22 cellular contexts compared by ENCODE assay signal in the genomic region with DNA sequence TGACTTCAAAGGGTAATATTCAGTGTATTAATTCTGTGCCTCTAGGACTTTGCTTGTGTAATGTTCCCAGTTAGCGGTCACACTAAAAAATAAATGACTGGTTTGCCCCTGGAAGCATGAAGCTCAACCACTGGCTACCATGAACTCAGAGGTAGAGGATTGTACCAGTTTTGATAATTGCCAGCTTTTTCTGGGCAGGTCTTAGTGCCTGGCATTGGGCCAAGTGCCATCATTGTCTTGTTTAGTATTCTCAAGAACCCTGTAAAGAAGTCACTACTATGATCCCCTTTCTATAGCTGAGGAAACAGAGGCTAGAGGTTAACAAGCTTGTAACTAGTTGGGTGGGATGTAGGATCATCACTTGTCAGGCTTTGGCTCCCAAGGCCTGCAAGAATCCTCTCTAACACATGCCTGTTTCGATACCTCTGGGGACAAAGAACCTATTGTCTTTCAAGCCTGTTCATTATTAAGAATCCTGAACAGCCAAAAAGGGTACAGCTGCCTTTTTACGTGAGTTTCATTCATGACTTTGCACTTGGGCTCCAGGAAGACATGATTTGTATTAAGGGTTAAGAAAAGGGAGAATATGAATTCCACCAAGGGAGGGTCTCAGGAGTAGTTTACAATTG.
DNase-seq lines count a peak whose midpoint lies in the region; ATAC-seq, FAIRE-seq and TF ChIP-seq lines count a peak whose summit lies in the region.
"Had no signal": no experiment of that assay in that cellular context is flagged by ENCODE, and none has a peak within 500 bp of the region (broad histone marks: within the 10 kb centered on the region; RNA-seq: fewer than 3 reads in every experiment).

No MANE protein-coding gene starts in this region.

- H4K5ac ChIP-seq in mesendoderm (ENCODE audit: low read length) = no peak overlapping the region

- H3K36me3 Mint-ChIP-seq in activated CD4-positive, alpha-beta memory T cell treated with anti-CD3 and anti-CD28 coated beads, Interleukin-2, amount 10 ng/mL, durations not matched to agents 7 days and 5 days (ENCODE audit: low read depth) = no peaks in the 10 kb centered on the region
- H3K36me3 Mint-ChIP-seq: WTC11 had no signal

- no peak overlapping the region for H3K27ac Mint-ChIP-seq in activated CD4-positive, alpha-beta memory T cell treated with anti-CD3 and anti-CD28 coated beads, Interleukin-2, amount 10 ng/mL, durations not matched to agents 7 days and 5 days
- H3K27ac Mint-ChIP-seq: WTC11 had no signal

- 36% methylated on average over 3 of the region's 3 CpGs for WGBS in HepG2 (ENCODE audit: low lambda C conversion rate)
- WGBS in right lobe of liver (ENCODE audit: insufficient coverage, low coverage, low lambda C conversion rate, missing lambda C conversion rate) = 92% methylated on average over 3 of the region's 3 CpGs
- no CpG with 5 or more reads among the region's 3 CpGs for WGBS in mesendoderm (ENCODE audit: extremely low coverage, insufficient coverage, low lambda C conversion rate)

- CTCF ChIA-PET in HepG2 (lab: Yijun Ruan, JAX; ENCODE audit: low intra/inter-chr PET ratio, low total read pairs) = no interaction called here
- CTCF ChIA-PET in activated CD4-positive, alpha-beta memory T cell treated with anti-CD3 and anti-CD28 coated beads, Interleukin-2, amount 10 ng/mL, durations not matched to agents 7 days and 5 days (lab: Charles Lee) = no interaction called here

- H4K20me1 ChIP-seq in HepG2 (ENCODE audit: insufficient read depth, low read length) = no peaks in the 10 kb centered on the region
- H4K20me1 ChIP-seq: BLaER1 treated with 17β-estradiol and CSF1 and Interleukin-3, amounts not matched to agents 10 nM and 100 nM had no signal

- no peak for TF ChIP-seq EP300 in HepG2 (IDR thresholded peaks at IDR 0.05; ENCODE audit: low read depth in 2 of 2, low read length in 2 of 2)
- no peak for TF ChIP-seq EP300 in HepG2 (CRISPR knock-in tag; IDR thresholded peaks at IDR 0.05; ENCODE audit: borderline replicate concordance)

- H2AFZ ChIP-seq in HepG2 (ENCODE audit: low read length) = no peak overlapping the region

- no peak overlapping the region for H4K8ac ChIP-seq in mesendoderm (ENCODE audit: low read depth, low read length)

- TF ChIP-seq CTCF in HepG2 (CRISPR knock-in tag; IDR thresholded peaks at IDR 0.05) = no peak
- TF ChIP-seq CTCF in right lobe of liver (IDR thresholded peaks at IDR 0.05) = no peak

- intact Hi-C loops in HepG2 (cut with micrococcal nuclease; ENCODE audit: unreplicated experiment) (loop anchor here (10.0 kb wide), 1 partner anchor 149 kb away; no protein-coding TSS in a partner anchor), right lobe of liver (cut with DNase I) (no loop called here)

- no peak overlapping the region for H3K56ac ChIP-seq in mesendoderm (ENCODE audit: low read length)

- ATAC-seq in HepG2 (no peak), right lobe of liver (no peak), HG03432 (IDR thresholded peaks at IDR 0.05; ENCODE audit: unreplicated experiment) (no peak)
- ATAC-seq: WTC11 had no signal

- H3K4me3 ChIP-seq in HepG2 (replicated peaks in 1 of 3; ENCODE audit: insufficient read depth in 1 of 3, low read depth in 2 of 3, low read length in 3 of 3) (no peak overlapping the region), right lobe of liver (no peak overlapping the region), mesendoderm (ENCODE audit: low read length) (no peak overlapping the region)
- H3K4me3 ChIP-seq: BLaER1 treated with 17β-estradiol and CSF1 and Interleukin-3, amounts not matched to agents 10 nM and 100 nM; MG63; sigmoid colon had no signal

- no peak overlapping the region for H3K4me3 Mint-ChIP-seq in activated CD4-positive, alpha-beta memory T cell treated with anti-CD3 and anti-CD28 coated beads, Interleukin-2, amount 10 ng/mL, durations not matched to agents 7 days and 5 days

- POLR2A ChIA-PET in HepG2 (lab: Yijun Ruan, JAX) = no interaction called here
- POLR2A ChIA-PET in activated CD4-positive, alpha-beta memory T cell treated with anti-CD3 and anti-CD28 coated beads, Interleukin-2, amount 10 ng/mL, durations not matched to agents 7 days and 5 days (lab: Charles Lee) = interaction anchor here (1.0 kb wide), 1 partner anchor 13 kb away, joined by 3 read pairs; no protein-coding TSS in a partner anchor

- H3K9ac ChIP-seq in HepG2 (ENCODE audit: insufficient read depth, low read depth, low read length) (no peak overlapping the region), mesendoderm (ENCODE audit: low read length) (no peak overlapping the region)
- H3K9ac ChIP-seq: BLaER1 treated with 17β-estradiol and CSF1 and Interleukin-3, amounts not matched to agents 10 nM and 100 nM had no signal

- H2AK5ac ChIP-seq in mesendoderm (ENCODE audit: low read length) = no peak overlapping the region

- BruUV-seq in HepG2 (replicated peaks; lab: Mats Ljungman, UMichigan) = no TSS peak

- H3K79me2 ChIP-seq in HepG2 (ENCODE audit: insufficient read depth, low read length) (no peaks in the 10 kb centered on the region), mesendoderm (ENCODE audit: control insufficient read depth, insufficient read depth, low read length) (no peaks in the 10 kb centered on the region)

- H3K23ac ChIP-seq in mesendoderm (ENCODE audit: low read length) = peak overlapping the region; percentile 33

- H3K27ac ChIP-seq in HepG2 (ENCODE audit: extremely low read length, insufficient read depth, low read length) = no peak overlapping the region
- H3K27ac ChIP-seq in right lobe of liver = no peak overlapping the region
- no peak overlapping the region for H3K27ac ChIP-seq in mesendoderm (ENCODE audit: low read depth, low read length)
- H3K27ac ChIP-seq: BLaER1 treated with 17β-estradiol and CSF1 and Interleukin-3, amounts not matched to agents 10 nM and 100 nM had no signal

- no peaks in the 10 kb centered on the region for H3K79me1 ChIP-seq in mesendoderm (ENCODE audit: low read length)

- TF ChIP-seq RAD21 in HepG2 (CRISPR knock-in tag; IDR thresholded peaks at IDR 0.05) = no peak

- H2BK5ac ChIP-seq in mesendoderm (ENCODE audit: low read length) = no peak overlapping the region

- peaks cover 59% of the 10 kb centered on the region for H3K4me1 ChIP-seq in HepG2 (ENCODE audit: insufficient read depth, low read length)
- peaks cover 0 to 8% (median 0%) of the 10 kb centered on the region in 4 donors for H3K4me1 ChIP-seq in right lobe of liver
- peaks cover 3% of the 10 kb centered on the region for H3K4me1 ChIP-seq in mesendoderm (ENCODE audit: control insufficient read depth, low read depth, low read length)

- in situ Hi-C loops in HepG2 (cut with HindIII; ENCODE audit: extremely low pct_ligation_motif_present, low pct_unique_long_range_greater_than_20kb) = no loop called here

- H2BK120ac ChIP-seq in mesendoderm (ENCODE audit: low read depth, low read length) = no peak overlapping the region

- no peaks in the 10 kb centered on the region for H3K9me3 ChIP-seq in HepG2 (ENCODE audit: low read length)
- no peaks in the 10 kb centered on the region for H3K9me3 ChIP-seq in right lobe of liver
- H3K9me3 ChIP-seq: BLaER1 treated with 17β-estradiol and CSF1 and Interleukin-3, amounts not matched to agents 10 nM and 100 nM; MG63; sigmoid colon had no signal

- H3K18ac ChIP-seq in mesendoderm (ENCODE audit: low read length) = no peak overlapping the region

- TF ChIP-seq POLR2A in HepG2 (IDR thresholded peaks at IDR 0.05; ENCODE audit: insufficient read depth in 1 of 2, low read depth in 2 of 2, low read length in 2 of 2) = no peak
- no peak for TF ChIP-seq POLR2A in right lobe of liver (IDR thresholded peaks at IDR 0.05)

- H3K27me3 ChIP-seq in HepG2 (ENCODE audit: control insufficient read depth in 1 of 2, insufficient read depth in 2 of 2, low read length in 2 of 2) = no peaks in the 10 kb centered on the region
- H3K27me3 ChIP-seq in right lobe of liver = no peaks in the 10 kb centered on the region
- no peaks in the 10 kb centered on the region for H3K27me3 ChIP-seq in mesendoderm (ENCODE audit: insufficient read depth, low read length, poor library complexity)
- H3K27me3 ChIP-seq: BLaER1 treated with 17β-estradiol and CSF1 and Interleukin-3, amounts not matched to agents 10 nM and 100 nM; MG63; sigmoid colon had no signal

- FAIRE-seq in HepG2 (lab: Jason Lieb, UNC) = no peak
- FAIRE-seq: colon, GM19239 had no signal

- no peak overlapping the region for H3K4ac ChIP-seq in mesendoderm (ENCODE audit: low read depth, low read length)

- H3K9me3 Mint-ChIP-seq in activated CD4-positive, alpha-beta memory T cell treated with anti-CD3 and anti-CD28 coated beads, Interleukin-2, amount 10 ng/mL, durations not matched to agents 7 days and 5 days = no peaks in the 10 kb centered on the region
- H3K9me3 Mint-ChIP-seq: WTC11 had no signal

- H3K4me2 ChIP-seq in HepG2 (ENCODE audit: low read depth, low read length) (no peak overlapping the region), mesendoderm (ENCODE audit: low read length) (no peak overlapping the region)

- peaks cover 17% of the 10 kb centered on the region for H3K4me1 Mint-ChIP-seq in activated CD4-positive, alpha-beta memory T cell treated with anti-CD3 and anti-CD28 coated beads, Interleukin-2, amount 10 ng/mL, durations not matched to agents 7 days and 5 days

- H2BK15ac ChIP-seq in mesendoderm (replicated peaks; ENCODE audit: low read depth) = no peak overlapping the region

- H3K36me3 ChIP-seq in HepG2 (replicated peaks in 1 of 2; ENCODE audit: control insufficient read depth in 1 of 2, insufficient read depth in 2 of 2, low read length in 2 of 2) = no peaks in the 10 kb centered on the region
- no peaks in the 10 kb centered on the region for H3K36me3 ChIP-seq in right lobe of liver
- no peaks in the 10 kb centered on the region for H3K36me3 ChIP-seq in mesendoderm (ENCODE audit: control insufficient read depth, insufficient read depth, low read length)
- H3K36me3 ChIP-seq: BLaER1 treated with 17β-estradiol and CSF1 and Interleukin-3, amounts not matched to agents 10 nM and 100 nM; MG63; sigmoid colon had no signal

- peaks cover 1% of the 10 kb centered on the region for H3K27me3 Mint-ChIP-seq in activated CD4-positive, alpha-beta memory T cell treated with anti-CD3 and anti-CD28 coated beads, Interleukin-2, amount 10 ng/mL, durations not matched to agents 7 days and 5 days

- DNase-seq in HepG2 (ENCODE audit: low spot score) (peak; percentile 52), right lobe of liver (no peak), NCI-H526 treated with DMSO at 0.1 percent for 48 hours (lab: John Stamatoyannopoulos, UW) (peak; percentile 36), mesendoderm (no peak), NCI-H1092 (lab: John Stamatoyannopoulos, UW) (no peak), NCI-H510A treated with DMSO at 0.1 percent for 48 hours (lab: John Stamatoyannopoulos, UW) (no peak)
- no peak for DNase-seq in activated CD4-positive, alpha-beta memory T cell treated with anti-CD3 and anti-CD28 coated beads, Interleukin-2, amount 10 ng/mL, durations not matched to agents 7 days and 5 days
- DNase-seq: activated CD4-positive, alpha-beta T cell treated with anti-CD3 and anti-CD28 coated beads, Interleukin-2, amount 50 U/mL, for 48 hours; activated naive CD4-positive, alpha-beta T cell; EL; MG63; NCI-H1436 treated with DMSO at 0.1 percent for 48 hours; NCI-H446; RPMI8226; sigmoid colon; stimulated activated CD8-positive, alpha-beta memory T cell treated with anti-CD3 and anti-CD28 coated beads, Interleukin-4, amount 100 ng/mL, for 48 hours; T1000 had no signal

TF ChIP-seq in HepG2, 621 proteins besides CTCF, POLR2A, EP300 and RAD21 (continues in another document):
- no peak for TF ChIP-seq ZNF496 (CRISPR knock-in tag; IDR thresholded peaks at IDR 0.05; ENCODE audit: insufficient replicate concordance)

Comparison
In these comparisons a context has a peak if more than half of its experiments do, and no peak if none do; other contexts are left out.
1. DNase-seq: peak in HepG2 (single experiment) and NCI-H526 treated with DMSO at 0.1 percent for 48 hours (single experiment); none in right lobe of liver (0 of 3), mesendoderm (single experiment), NCI-H1092 (single experiment), activated CD4-positive, alpha-beta memory T cell treated with anti-CD3 and anti-CD28 coated beads, Interleukin-2, amount 10 ng/mL, durations not matched to agents 7 days and 5 days (single experiment) and NCI-H510A treated with DMSO at 0.1 percent for 48 hours (single experiment).